Comparison of ENCODE assay signal across 14 cellular contexts in the genomic region with DNA sequence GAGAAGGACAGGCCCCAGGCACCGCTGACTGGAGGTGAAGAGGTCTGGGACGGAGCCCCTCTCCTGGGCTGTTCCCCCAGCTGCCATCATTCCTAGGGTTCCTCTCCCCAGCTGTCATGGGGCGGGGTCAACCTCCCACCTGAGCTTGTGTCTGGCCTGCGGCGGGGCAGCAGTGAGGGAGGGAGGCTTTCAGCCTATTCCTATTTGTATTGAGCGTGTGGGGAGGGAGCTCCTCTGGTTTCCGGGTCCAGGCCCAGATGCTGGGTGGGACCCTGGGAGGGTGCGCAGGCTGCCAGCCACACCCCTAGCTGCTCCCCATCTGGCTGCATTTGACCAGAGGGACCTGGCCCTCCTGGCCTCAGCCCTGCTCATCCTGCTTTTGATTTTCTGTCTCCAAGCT.
"Had no signal": no experiment of that assay in that cellular context is flagged by ENCODE, and none has a peak within 500 bp of the region (broad histone marks: within the 10 kb centered on the region; RNA-seq: fewer than 3 reads in every experiment).

No MANE protein-coding gene starts in this region.

- H3K9me3 Mint-ChIP-seq: naive thymus-derived CD8-positive, alpha-beta T cell; stimulated activated naive CD8-positive, alpha-beta T cell treated with anti-CD3 and anti-CD28 coated beads, Interleukin-15, Interleukin-2, amounts not matched to agents 100 ng/mL and 50 ng/mL, for 24 hours had no signal

- H3K4me3 ChIP-seq: ascending aorta, upper lobe of left lung had no signal

- ATAC-seq: left lobe of liver; naive thymus-derived CD8-positive, alpha-beta T cell had no signal

- H3K4me3 Mint-ChIP-seq: naive thymus-derived CD8-positive, alpha-beta T cell; stimulated activated naive CD8-positive, alpha-beta T cell treated with anti-CD3 and anti-CD28 coated beads, Interleukin-15, Interleukin-2, amounts not matched to agents 100 ng/mL and 50 ng/mL, for 24 hours had no signal

- DNase-seq: activated CD4-positive, alpha-beta T cell treated with anti-CD3 and anti-CD28 coated beads, Interleukin-2, amount 50 U/mL, for 4 hours; activated CD4-positive, CD25-positive, alpha-beta regulatory T cell treated with anti-CD3 and anti-CD28 coated beads, Interleukin-2, amount 50 U/mL, for 72 hours; activated naive CD4-positive, alpha-beta T cell; activated T-cell treated with anti-CD3 and anti-CD28 coated beads for 4 hours; erythroblast; islet precursor cell; naive thymus-derived CD8-positive, alpha-beta T cell; occipital lobe; stimulated activated CD4-positive, alpha-beta T cell treated with anti-CD3 and anti-CD28 coated beads, Interleukin-2, amount 100 ng/mL, for 48 hours; T-helper 9 cell had no signal

- H3K36me3 Mint-ChIP-seq: naive thymus-derived CD8-positive, alpha-beta T cell had no signal

- H3K27me3 Mint-ChIP-seq: naive thymus-derived CD8-positive, alpha-beta T cell; stimulated activated naive CD8-positive, alpha-beta T cell treated with anti-CD3 and anti-CD28 coated beads, Interleukin-15, Interleukin-2, amounts not matched to agents 100 ng/mL and 50 ng/mL, for 24 hours had no signal

- H3K36me3 ChIP-seq: ascending aorta had no signal

- H3K27ac ChIP-seq: ascending aorta had no signal

- H3K9me3 ChIP-seq: ascending aorta, upper lobe of left lung had no signal

- H3K27ac Mint-ChIP-seq: stimulated activated naive CD8-positive, alpha-beta T cell treated with anti-CD3 and anti-CD28 coated beads, Interleukin-15, Interleukin-2, amounts not matched to agents 100 ng/mL and 50 ng/mL, for 24 hours had no signal

- H3K27me3 ChIP-seq: ascending aorta, upper lobe of left lung had no signal
